Comparison of ENCODE assay signal across 14 cellular contexts in the genomic region with DNA sequence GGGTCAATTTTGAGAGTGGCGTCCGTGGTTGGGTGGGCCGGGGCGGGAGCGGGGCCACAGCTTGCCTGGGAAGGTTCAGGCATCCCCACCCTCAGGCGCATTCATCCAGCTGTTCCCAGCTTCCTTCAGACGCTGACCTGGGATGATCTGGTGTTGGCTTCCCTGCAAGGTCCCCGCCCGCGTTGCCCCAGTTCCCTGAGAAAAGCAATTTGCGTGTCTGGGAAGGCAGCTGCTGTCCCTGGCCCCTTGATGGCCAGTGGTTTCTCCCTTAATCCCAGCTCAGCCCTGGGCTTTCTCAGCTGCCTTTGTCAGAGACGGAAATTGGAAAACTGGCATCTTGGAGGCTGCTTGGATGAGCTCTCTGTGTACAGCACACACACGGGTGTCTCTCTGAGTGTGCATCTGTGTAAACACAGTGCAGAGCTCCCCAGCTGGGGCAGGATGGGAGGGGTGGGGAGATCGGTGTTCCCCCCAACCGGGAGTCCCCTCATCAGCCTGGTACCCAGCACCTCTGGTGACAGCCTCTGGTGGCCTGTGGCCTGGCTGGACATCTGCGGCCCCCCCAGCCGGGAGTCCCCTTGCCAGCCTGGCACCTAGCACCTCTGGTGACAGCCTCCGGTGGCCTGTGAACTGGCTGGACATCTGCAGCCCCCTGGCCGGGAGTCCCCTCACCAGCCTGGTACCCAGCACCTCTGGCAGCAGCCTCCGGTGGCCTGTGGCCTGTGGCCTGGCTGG.
DNase-seq lines count a peak whose midpoint lies in the region; ATAC-seq and TF ChIP-seq lines count a peak whose summit lies in the region.
"Had no signal": no experiment of that assay in that cellular context is flagged by ENCODE, and none has a peak within 500 bp of the region (broad histone marks: within the 10 kb centered on the region; RNA-seq: fewer than 3 reads in every experiment).

No MANE protein-coding gene starts in this region.

- intact Hi-C loops in spleen (cut with DNase I; ENCODE audit: low total_unique reads), result no loop called here
- intact Hi-C loops in naive thymus-derived CD4-positive, alpha-beta T cell (cut with micrococcal nuclease), result no loop called here

- peaks cover 0 to 7% (median 2%) of the 10 kb centered on the region in 6 donors for H3K4me1 ChIP-seq in spleen
- no peaks in the 10 kb centered on the region for H3K4me1 ChIP-seq in naive thymus-derived CD4-positive, alpha-beta T cell (ENCODE audit: control insufficient read depth in 2 of 2, insufficient read depth in 2 of 2, low read length in 2 of 2)

- TF ChIP-seq CTCF in spleen (IDR thresholded peaks at IDR 0.05 in 8 of 11, conservative IDR thresholded peaks at IDR 0.05 in 3 of 11), result no peak

- no peak overlapping the region for H3K4me3 Mint-ChIP-seq in naive thymus-derived CD4-positive, alpha-beta T cell
- H3K4me3 Mint-ChIP-seq: CD14-positive monocyte had no signal

- CTCF ChIA-PET in naive thymus-derived CD4-positive, alpha-beta T cell (lab: Charles Lee), result interaction anchor here (0.6 kb wide), 2 partner anchors 492 to 543 kb away, joined by 4 to 5 read pairs; no protein-coding TSS in a partner anchor

- H3K27me3 ChIP-seq in spleen (replicated peaks in 1 of 7), result peaks cover 0 to 7% (median 0%) of the 10 kb centered on the region in 7 donors
- no peaks in the 10 kb centered on the region for H3K27me3 ChIP-seq in naive thymus-derived CD4-positive, alpha-beta T cell (ENCODE audit: control insufficient read depth in 2 of 2, insufficient read depth in 2 of 2, low read length in 2 of 2)
- H3K27me3 ChIP-seq: dorsolateral prefrontal cortex had no signal

- H3K36me3 Mint-ChIP-seq in naive thymus-derived CD4-positive, alpha-beta T cell, result no peaks in the 10 kb centered on the region
- H3K36me3 Mint-ChIP-seq: CD14-positive monocyte had no signal

- DNase-seq in LHCN-M2 (ENCODE audit: low read depth) (peak; percentile 97), dedifferentiated amniotic fluid mesenchymal stem cell (ENCODE audit: extremely low spot score) (peak; percentile 15), medulla oblongata (ENCODE audit: extremely low spot score) (peak; percentile 12), spleen (no peak), hepatic stellate cell (ENCODE audit: low spot score) (no peak), C1 segment of cervical spinal cord (lab: John Stamatoyannopoulos, UW) (no peak)
- no peak for DNase-seq in naive thymus-derived CD4-positive, alpha-beta T cell
- DNase-seq: dorsolateral prefrontal cortex, NCI-H2029, occipital lobe had no signal

- H3K9me3 ChIP-seq in spleen, result no peaks in the 10 kb centered on the region
- no peaks in the 10 kb centered on the region for H3K9me3 ChIP-seq in naive thymus-derived CD4-positive, alpha-beta T cell (ENCODE audit: control insufficient read depth in 2 of 3, low read length in 3 of 3)

- TF ChIP-seq POLR2A in spleen (IDR thresholded peaks at IDR 0.05), result no peak

- peaks cover 0 to 12% (median 0%) of the 10 kb centered on the region in 6 donors for H3K36me3 ChIP-seq in spleen
- H3K36me3 ChIP-seq in naive thymus-derived CD4-positive, alpha-beta T cell (ENCODE audit: control insufficient read depth in 2 of 3, insufficient read depth in 3 of 3, low read length in 3 of 3), result no peaks in the 10 kb centered on the region

- POLR2A ChIA-PET in naive thymus-derived CD4-positive, alpha-beta T cell (lab: Charles Lee), result no interaction called here

- peaks cover 0 to 5% (median 0%) of the 10 kb centered on the region in 7 donors for H3K4me1 Mint-ChIP-seq in naive thymus-derived CD4-positive, alpha-beta T cell
- H3K4me1 Mint-ChIP-seq: CD14-positive monocyte had no signal

- peaks cover 0 to 12% (median 6%) of the 10 kb centered on the region in 5 donors for H3K27me3 Mint-ChIP-seq in naive thymus-derived CD4-positive, alpha-beta T cell

- H3K27ac ChIP-seq in spleen, result peak overlapping the region in 5 of 8 donors; percentile 4 to 48 (median 43)
- H3K27ac ChIP-seq in naive thymus-derived CD4-positive, alpha-beta T cell (ENCODE audit: low read depth, low read length), result no peak overlapping the region
- H3K27ac ChIP-seq: dorsolateral prefrontal cortex, HL-60 had no signal

- WGBS in spleen, 5 donors, result 75 to 88% (median 77%) methylated on average over 13 to 20 of the region's 20 CpGs

- H3K4me3 ChIP-seq in spleen, result no peak overlapping the region
- no peak overlapping the region for H3K4me3 ChIP-seq in naive thymus-derived CD4-positive, alpha-beta T cell (ENCODE audit: low read length)
- H3K4me3 ChIP-seq: dorsolateral prefrontal cortex had no signal

- ATAC-seq in naive thymus-derived CD4-positive, alpha-beta T cell, result no peak
- no peak for ATAC-seq in HG02970 (IDR thresholded peaks at IDR 0.05; ENCODE audit: low FRiP score, unreplicated experiment)
- ATAC-seq: activated CD4-positive, CD25-positive, alpha-beta regulatory T cell treated with anti-CD3 and anti-CD28 coated beads, Interleukin-2, amount 50 U/mL, for 24 hours had no signal

- H3K9me3 Mint-ChIP-seq in naive thymus-derived CD4-positive, alpha-beta T cell, result no peaks in the 10 kb centered on the region

- no peak overlapping the region for H3K27ac Mint-ChIP-seq in naive thymus-derived CD4-positive, alpha-beta T cell
- H3K27ac Mint-ChIP-seq: CD14-positive monocyte had no signal

Comparison
In these comparisons a context has a peak if more than half of its experiments do, and no peak if none do; other contexts are left out.
1. DNase-seq: peak in LHCN-M2 (single experiment), dedifferentiated amniotic fluid mesenchymal stem cell (single experiment) and medulla oblongata (single experiment); none in spleen (single experiment), hepatic stellate cell (single experiment), naive thymus-derived CD4-positive, alpha-beta T cell (0 of 9) and C1 segment of cervical spinal cord (0 of 14).